ENCODE assay signal across 1 cellular context in genomic region chr4:174402470-174403176, GRCh38.
TF ChIP-seq lines count a peak whose summit lies in the region.

No MANE protein-coding gene starts in this region.

TF ChIP-seq in WTC11, 78 proteins besides CTCF, POLR2A, EP300 and RAD21 (continued from another document):
- TF ChIP-seq USF1 (CRISPR knock-in tag; IDR thresholded peaks at IDR 0.05) (no peak), TCF7 (CRISPR knock-in tag; IDR thresholded peaks at IDR 0.05; ENCODE audit: low read depth) (no peak), ZBTB21 (CRISPR knock-in tag; IDR thresholded peaks at IDR 0.05; ENCODE audit: borderline replicate concordance) (no peak), SOX15 (CRISPR knock-in tag; IDR thresholded peaks at IDR 0.05) (no peak), ERG (CRISPR knock-in tag; IDR thresholded peaks at IDR 0.05) (no peak), TEAD1 (CRISPR knock-in tag; IDR thresholded peaks at IDR 0.05) (no peak)
- TF ChIP-seq, protein P1, sequence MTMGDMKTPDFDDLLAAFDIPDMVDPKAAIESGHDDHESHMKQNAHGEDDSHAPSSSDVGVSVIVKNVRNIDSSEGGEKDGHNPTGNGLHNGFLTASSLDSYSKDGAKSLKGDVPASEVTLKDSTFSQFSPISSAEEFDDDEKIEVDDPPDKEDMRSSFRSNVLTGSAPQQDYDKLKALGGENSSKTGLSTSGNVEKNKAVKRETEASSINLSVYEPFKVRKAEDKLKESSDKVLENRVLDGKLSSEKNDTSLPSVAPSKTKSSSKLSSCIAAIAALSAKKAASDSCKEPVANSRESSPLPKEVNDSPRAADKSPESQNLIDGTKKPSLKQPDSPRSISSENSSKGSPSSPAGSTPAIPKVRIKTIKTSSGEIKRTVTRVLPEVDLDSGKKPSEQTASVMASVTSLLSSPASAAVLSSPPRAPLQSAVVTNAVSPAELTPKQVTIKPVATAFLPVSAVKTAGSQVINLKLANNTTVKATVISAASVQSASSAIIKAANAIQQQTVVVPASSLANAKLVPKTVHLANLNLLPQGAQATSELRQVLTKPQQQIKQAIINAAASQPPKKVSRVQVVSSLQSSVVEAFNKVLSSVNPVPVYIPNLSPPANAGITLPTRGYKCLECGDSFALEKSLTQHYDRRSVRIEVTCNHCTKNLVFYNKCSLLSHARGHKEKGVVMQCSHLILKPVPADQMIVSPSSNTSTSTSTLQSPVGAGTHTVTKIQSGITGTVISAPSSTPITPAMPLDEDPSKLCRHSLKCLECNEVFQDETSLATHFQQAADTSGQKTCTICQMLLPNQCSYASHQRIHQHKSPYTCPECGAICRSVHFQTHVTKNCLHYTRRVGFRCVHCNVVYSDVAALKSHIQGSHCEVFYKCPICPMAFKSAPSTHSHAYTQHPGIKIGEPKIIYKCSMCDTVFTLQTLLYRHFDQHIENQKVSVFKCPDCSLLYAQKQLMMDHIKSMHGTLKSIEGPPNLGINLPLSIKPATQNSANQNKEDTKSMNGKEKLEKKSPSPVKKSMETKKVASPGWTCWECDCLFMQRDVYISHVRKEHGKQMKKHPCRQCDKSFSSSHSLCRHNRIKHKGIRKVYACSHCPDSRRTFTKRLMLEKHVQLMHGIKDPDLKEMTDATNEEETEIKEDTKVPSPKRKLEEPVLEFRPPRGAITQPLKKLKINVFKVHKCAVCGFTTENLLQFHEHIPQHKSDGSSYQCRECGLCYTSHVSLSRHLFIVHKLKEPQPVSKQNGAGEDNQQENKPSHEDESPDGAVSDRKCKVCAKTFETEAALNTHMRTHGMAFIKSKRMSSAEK (CRISPR knock-in tag; IDR thresholded peaks at IDR 0.05; ENCODE audit: borderline replicate concordance) = no peak
